ENCODE assay signal across 16 cellular contexts in genomic region chr14:81172353-81172752, GRCh38. TPM values are rescaled to one million over a fixed set of nuclear protein-coding genes. Genes with fewer than 3 reads are reported as not detected.
DNase-seq lines count a peak whose midpoint lies in the region; ATAC-seq and TF ChIP-seq lines count a peak whose summit lies in the region.
"Had no signal": no experiment of that assay in that cellular context is flagged by ENCODE, and none has a peak within 500 bp of the region (broad histone marks: within the 10 kb centered on the region; RNA-seq: fewer than 3 reads in every experiment).

No MANE protein-coding gene starts in this region.

- DNase-seq in fibroblast of peridontal ligament (ENCODE audit: extremely low read depth) (peak; percentile 21), mesendoderm (no peak), Right ventricle myocardium inferior (ENCODE audit: missing footprints) (no peak)
- DNase-seq in NK-92 treated with Interleukin-12 subunit alpha and Interleukin-12 subunit beta, amount 100 ng/mL, for 24 hours (lab: John Stamatoyannopoulos, UW), result no peak
- DNase-seq: activated B cell treated with CpG ODN at 0.5 μM for 24 hours; activated effector memory CD4-positive, alpha-beta T cell treated with anti-CD3 and anti-CD28 coated beads, Interleukin-2, amount 50 U/mL, for 16 hours; DMS53; effector CD4-positive, alpha-beta T cell; NCI-H1930 had no signal

- H3K9me3 ChIP-seq in gastroesophageal sphincter, result no peaks in the 10 kb centered on the region
- H3K9me3 ChIP-seq: right atrium auricular region had no signal

- H4K8ac ChIP-seq in mesendoderm (ENCODE audit: low read depth, low read length), result no peak overlapping the region

- H4K5ac ChIP-seq in mesendoderm (ENCODE audit: low read length), result no peak overlapping the region

- no CpG with 5 or more reads among the region's 2 CpGs for WGBS in mesendoderm (ENCODE audit: extremely low coverage, insufficient coverage, low lambda C conversion rate)
- WGBS in gastroesophageal sphincter (ENCODE audit: low coverage in 1 of 2), 2 donors, result 79 to 83% methylated on average over 2 of the region's 2 CpGs

- no peak overlapping the region for H2AK5ac ChIP-seq in mesendoderm (ENCODE audit: low read length)

- H3K4ac ChIP-seq in mesendoderm (ENCODE audit: low read depth, low read length), result no peak overlapping the region

- TF ChIP-seq EP300 in gastroesophageal sphincter (IDR thresholded peaks at IDR 0.05), result no peak

- ATAC-seq in GM18499 (IDR thresholded peaks at IDR 0.05; ENCODE audit: insufficient read depth, unreplicated experiment), result peak; percentile 21
- peak; percentile 32 for ATAC-seq in GM21390 (IDR thresholded peaks at IDR 0.05; ENCODE audit: unreplicated experiment)
- peak; percentile 27 for ATAC-seq in HG03378 (IDR thresholded peaks at IDR 0.05; ENCODE audit: unreplicated experiment)
- ATAC-seq in Right ventricle myocardium inferior, result no peak
- no peak for ATAC-seq in gastroesophageal sphincter

- H3K4me3 ChIP-seq in mesendoderm (ENCODE audit: low read length) (no peak overlapping the region), gastroesophageal sphincter (no peak overlapping the region)
- H3K4me3 ChIP-seq: hepatocyte, right atrium auricular region had no signal

- no peak overlapping the region for H3K23ac ChIP-seq in mesendoderm (ENCODE audit: low read length)

- H2BK15ac ChIP-seq in mesendoderm (replicated peaks; ENCODE audit: low read depth), result no peak overlapping the region

- H3K56ac ChIP-seq in mesendoderm (ENCODE audit: low read length), result no peak overlapping the region

- H2BK120ac ChIP-seq in mesendoderm (ENCODE audit: low read depth, low read length), result no peak overlapping the region

- intact Hi-C loops in Right ventricle myocardium inferior (cut with DNase I), result loop anchor here (5.0 kb wide), 1 partner anchor 45 kb away; no protein-coding TSS in a partner anchor

- no peak overlapping the region for H3K4me2 ChIP-seq in mesendoderm (ENCODE audit: low read length)
- H3K4me2 ChIP-seq: hepatocyte had no signal

- H3K27me3 ChIP-seq in mesendoderm (ENCODE audit: insufficient read depth, low read length, poor library complexity), result no peaks in the 10 kb centered on the region
- no peaks in the 10 kb centered on the region for H3K27me3 ChIP-seq in gastroesophageal sphincter
- H3K27me3 ChIP-seq: hepatocyte, right atrium auricular region had no signal

- H3K18ac ChIP-seq in mesendoderm (ENCODE audit: low read length), result no peak overlapping the region

- no peaks in the 10 kb centered on the region for H3K79me1 ChIP-seq in mesendoderm (ENCODE audit: low read length)

- H3K79me2 ChIP-seq in mesendoderm (ENCODE audit: control insufficient read depth, insufficient read depth, low read length), result no peaks in the 10 kb centered on the region

- no peak for TF ChIP-seq POLR2A in gastroesophageal sphincter (IDR thresholded peaks at IDR 0.05)

- H3K36me3 ChIP-seq in mesendoderm (ENCODE audit: control insufficient read depth, insufficient read depth, low read length) (no peaks in the 10 kb centered on the region), gastroesophageal sphincter (no peaks in the 10 kb centered on the region)
- H3K36me3 ChIP-seq: right atrium auricular region had no signal

- no peak for TF ChIP-seq CTCF in gastroesophageal sphincter (IDR thresholded peaks at IDR 0.05)

- no peak overlapping the region for H3K9ac ChIP-seq in mesendoderm (ENCODE audit: low read length)

- no peak overlapping the region for H3K27ac ChIP-seq in mesendoderm (ENCODE audit: low read depth, low read length)
- no peak overlapping the region for H3K27ac ChIP-seq in gastroesophageal sphincter
- H3K27ac ChIP-seq: hepatocyte, right atrium auricular region, RWPE1 had no signal

- H3K4me1 ChIP-seq in mesendoderm (ENCODE audit: control insufficient read depth, low read depth, low read length), result no peaks in the 10 kb centered on the region
- H3K4me1 ChIP-seq in gastroesophageal sphincter, result peaks cover 0 to 25% (median 2%) of the 10 kb centered on the region in 3 donors

- no peak overlapping the region for H2BK5ac ChIP-seq in mesendoderm (ENCODE audit: low read length)

RNA-seq across cellular contexts. Expression of gene GTF2A1, which starts 48.4 kb away (rescaled TPM):
- 30.2 TPM for polyA plus RNA-seq in mesendoderm (2013, experiment 1 of 2)
- 30.9 TPM for polyA plus RNA-seq in mesendoderm (2013, experiment 2 of 2)
- total RNA-seq in Right ventricle myocardium inferior (17.3 TPM), gastroesophageal sphincter (10 to 100 TPM; 28.0 to 40.0 (median 30.5) TPM)

Comparison
In these comparisons a context has a peak if more than half of its experiments do, and no peak if none do; other contexts are left out.
1. ATAC-seq: peak in GM18499 (single experiment), GM21390 (single experiment) and HG03378 (single experiment); none in Right ventricle myocardium inferior (single experiment) and gastroesophageal sphincter (single experiment).